In the genomic region with DNA sequence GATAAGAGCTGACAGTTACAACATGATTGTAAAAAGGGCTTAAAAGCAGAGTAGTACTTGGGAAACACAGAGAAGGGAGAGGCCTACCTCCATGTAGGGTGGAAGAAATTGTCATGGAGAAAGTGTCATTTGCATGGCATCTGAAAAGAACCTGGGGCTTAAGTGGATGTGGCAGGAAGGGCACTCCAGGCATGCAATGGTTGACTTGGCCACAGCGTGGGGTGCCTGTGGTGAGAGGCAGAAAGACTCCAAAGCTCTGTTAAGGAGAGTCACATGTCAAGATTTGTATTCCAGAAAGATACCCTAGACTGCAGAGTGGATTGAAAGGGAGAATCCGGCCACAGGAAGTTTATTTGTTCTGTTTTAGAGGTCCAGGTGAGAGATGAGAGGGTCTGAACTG, we compare ENCODE assay signal across 2 cellular contexts.
TF ChIP-seq lines count a peak whose summit lies in the region.

No MANE protein-coding gene starts in this region.

TF ChIP-seq in IMR-90, 13 proteins besides CTCF, POLR2A, EP300 and RAD21:
- no peak for TF ChIP-seq BHLHE40 (IDR thresholded peaks at IDR 0.05; ENCODE audit: low read depth, low read length)
- no peak for TF ChIP-seq RFX5 (IDR thresholded peaks at IDR 0.05; ENCODE audit: low read depth, low read length)
- TF ChIP-seq, protein P1, sequence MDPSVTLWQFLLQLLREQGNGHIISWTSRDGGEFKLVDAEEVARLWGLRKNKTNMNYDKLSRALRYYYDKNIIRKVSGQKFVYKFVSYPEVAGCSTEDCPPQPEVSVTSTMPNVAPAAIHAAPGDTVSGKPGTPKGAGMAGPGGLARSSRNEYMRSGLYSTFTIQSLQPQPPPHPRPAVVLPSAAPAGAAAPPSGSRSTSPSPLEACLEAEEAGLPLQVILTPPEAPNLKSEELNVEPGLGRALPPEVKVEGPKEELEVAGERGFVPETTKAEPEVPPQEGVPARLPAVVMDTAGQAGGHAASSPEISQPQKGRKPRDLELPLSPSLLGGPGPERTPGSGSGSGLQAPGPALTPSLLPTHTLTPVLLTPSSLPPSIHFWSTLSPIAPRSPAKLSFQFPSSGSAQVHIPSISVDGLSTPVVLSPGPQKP (IDR thresholded peaks at IDR 0.05; ENCODE audit: borderline replicate concordance, low read depth, low read length), result no peak
- no peak for TF ChIP-seq MXI1 (IDR thresholded peaks at IDR 0.05; ENCODE audit: borderline replicate concordance, low read depth, low read length)
- TF ChIP-seq MAFK (IDR thresholded peaks at IDR 0.05; ENCODE audit: low read depth, low read length), result no peak
- no peak for TF ChIP-seq CEBPB (IDR thresholded peaks at IDR 0.05; ENCODE audit: low read depth, low read length)
- no peak for TF ChIP-seq SMC3 (IDR thresholded peaks at IDR 0.05; ENCODE audit: low read depth, low read length)
- TF ChIP-seq, protein P2, sequence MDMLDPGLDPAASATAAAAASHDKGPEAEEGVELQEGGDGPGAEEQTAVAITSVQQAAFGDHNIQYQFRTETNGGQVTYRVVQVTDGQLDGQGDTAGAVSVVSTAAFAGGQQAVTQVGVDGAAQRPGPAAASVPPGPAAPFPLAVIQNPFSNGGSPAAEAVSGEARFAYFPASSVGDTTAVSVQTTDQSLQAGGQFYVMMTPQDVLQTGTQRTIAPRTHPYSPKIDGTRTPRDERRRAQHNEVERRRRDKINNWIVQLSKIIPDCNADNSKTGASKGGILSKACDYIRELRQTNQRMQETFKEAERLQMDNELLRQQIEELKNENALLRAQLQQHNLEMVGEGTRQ (IDR thresholded peaks at IDR 0.05; ENCODE audit: low read depth, low read length), result no peak
- no peak for TF ChIP-seq RCOR1 (IDR thresholded peaks at IDR 0.05; ENCODE audit: insufficient replicate concordance, low read length)
- no peak for TF ChIP-seq MAZ (IDR thresholded peaks at IDR 0.05; ENCODE audit: borderline replicate concordance, low read depth, low read length)
- no peak for TF ChIP-seq CHD1 (IDR thresholded peaks at IDR 0.05; ENCODE audit: low read depth, low read length)
- TF ChIP-seq NFE2L2 (IDR thresholded peaks at IDR 0.05; ENCODE audit: low read depth, low read length), result no peak
- no peak for TF ChIP-seq FOS (IDR thresholded peaks at IDR 0.05; ENCODE audit: low read depth, low read length)

TF ChIP-seq in K562, 482 proteins besides CTCF, POLR2A, EP300 and RAD21:
- TF ChIP-seq, protein P3, sequence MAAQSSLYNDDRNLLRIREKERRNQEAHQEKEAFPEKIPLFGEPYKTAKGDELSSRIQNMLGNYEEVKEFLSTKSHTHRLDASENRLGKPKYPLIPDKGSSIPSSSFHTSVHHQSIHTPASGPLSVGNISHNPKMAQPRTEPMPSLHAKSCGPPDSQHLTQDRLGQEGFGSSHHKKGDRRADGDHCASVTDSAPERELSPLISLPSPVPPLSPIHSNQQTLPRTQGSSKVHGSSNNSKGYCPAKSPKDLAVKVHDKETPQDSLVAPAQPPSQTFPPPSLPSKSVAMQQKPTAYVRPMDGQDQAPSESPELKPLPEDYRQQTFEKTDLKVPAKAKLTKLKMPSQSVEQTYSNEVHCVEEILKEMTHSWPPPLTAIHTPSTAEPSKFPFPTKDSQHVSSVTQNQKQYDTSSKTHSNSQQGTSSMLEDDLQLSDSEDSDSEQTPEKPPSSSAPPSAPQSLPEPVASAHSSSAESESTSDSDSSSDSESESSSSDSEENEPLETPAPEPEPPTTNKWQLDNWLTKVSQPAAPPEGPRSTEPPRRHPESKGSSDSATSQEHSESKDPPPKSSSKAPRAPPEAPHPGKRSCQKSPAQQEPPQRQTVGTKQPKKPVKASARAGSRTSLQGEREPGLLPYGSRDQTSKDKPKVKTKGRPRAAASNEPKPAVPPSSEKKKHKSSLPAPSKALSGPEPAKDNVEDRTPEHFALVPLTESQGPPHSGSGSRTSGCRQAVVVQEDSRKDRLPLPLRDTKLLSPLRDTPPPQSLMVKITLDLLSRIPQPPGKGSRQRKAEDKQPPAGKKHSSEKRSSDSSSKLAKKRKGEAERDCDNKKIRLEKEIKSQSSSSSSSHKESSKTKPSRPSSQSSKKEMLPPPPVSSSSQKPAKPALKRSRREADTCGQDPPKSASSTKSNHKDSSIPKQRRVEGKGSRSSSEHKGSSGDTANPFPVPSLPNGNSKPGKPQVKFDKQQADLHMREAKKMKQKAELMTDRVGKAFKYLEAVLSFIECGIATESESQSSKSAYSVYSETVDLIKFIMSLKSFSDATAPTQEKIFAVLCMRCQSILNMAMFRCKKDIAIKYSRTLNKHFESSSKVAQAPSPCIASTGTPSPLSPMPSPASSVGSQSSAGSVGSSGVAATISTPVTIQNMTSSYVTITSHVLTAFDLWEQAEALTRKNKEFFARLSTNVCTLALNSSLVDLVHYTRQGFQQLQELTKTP (IDR thresholded peaks at IDR 0.05; ENCODE audit: low read depth in 1 of 2, partially characterized antibody in 2 of 2), result no peak
- TF ChIP-seq, protein P4, sequence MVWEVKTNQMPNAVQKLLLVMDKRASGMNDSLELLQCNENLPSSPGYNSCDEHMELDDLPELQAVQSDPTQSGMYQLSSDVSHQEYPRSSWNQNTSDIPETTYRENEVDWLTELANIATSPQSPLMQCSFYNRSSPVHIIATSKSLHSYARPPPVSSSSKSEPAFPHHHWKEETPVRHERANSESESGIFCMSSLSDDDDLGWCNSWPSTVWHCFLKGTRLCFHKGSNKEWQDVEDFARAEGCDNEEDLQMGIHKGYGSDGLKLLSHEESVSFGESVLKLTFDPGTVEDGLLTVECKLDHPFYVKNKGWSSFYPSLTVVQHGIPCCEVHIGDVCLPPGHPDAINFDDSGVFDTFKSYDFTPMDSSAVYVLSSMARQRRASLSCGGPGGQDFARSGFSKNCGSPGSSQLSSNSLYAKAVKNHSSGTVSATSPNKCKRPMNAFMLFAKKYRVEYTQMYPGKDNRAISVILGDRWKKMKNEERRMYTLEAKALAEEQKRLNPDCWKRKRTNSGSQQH (CRISPR knock-in tag; IDR thresholded peaks at IDR 0.05), result no peak
- TF ChIP-seq, protein P5, sequence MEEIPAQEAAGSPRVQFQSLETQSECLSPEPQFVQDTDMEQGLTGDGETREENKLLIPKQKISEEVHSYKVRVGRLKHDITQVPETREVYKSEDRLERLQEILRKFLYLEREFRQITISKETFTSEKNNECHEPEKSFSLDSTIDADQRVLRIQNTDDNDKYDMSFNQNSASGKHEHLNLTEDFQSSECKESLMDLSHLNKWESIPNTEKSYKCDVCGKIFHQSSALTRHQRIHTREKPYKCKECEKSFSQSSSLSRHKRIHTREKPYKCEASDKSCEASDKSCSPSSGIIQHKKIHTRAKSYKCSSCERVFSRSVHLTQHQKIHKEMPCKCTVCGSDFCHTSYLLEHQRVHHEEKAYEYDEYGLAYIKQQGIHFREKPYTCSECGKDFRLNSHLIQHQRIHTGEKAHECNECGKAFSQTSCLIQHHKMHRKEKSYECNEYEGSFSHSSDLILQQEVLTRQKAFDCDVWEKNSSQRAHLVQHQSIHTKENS (CRISPR knock-in tag; IDR thresholded peaks at IDR 0.05), result no peak
- TF ChIP-seq SMARCA5 (IDR thresholded peaks at IDR 0.05) (no peak), RFX1 (IDR thresholded peaks at IDR 0.05) (no peak), NUFIP1 (IDR thresholded peaks at IDR 0.05; ENCODE audit: partially characterized antibody) (no peak), SOX6 (IDR thresholded peaks at IDR 0.05) (no peak), RBM14 (IDR thresholded peaks at IDR 0.05; ENCODE audit: borderline replicate concordance, insufficient read depth, low read depth, low read length) (no peak), HNRNPH1 (optimal IDR thresholded peaks at IDR 0.05; ENCODE audit: low read depth, low read length) (no peak)
- TF ChIP-seq, protein P6, sequence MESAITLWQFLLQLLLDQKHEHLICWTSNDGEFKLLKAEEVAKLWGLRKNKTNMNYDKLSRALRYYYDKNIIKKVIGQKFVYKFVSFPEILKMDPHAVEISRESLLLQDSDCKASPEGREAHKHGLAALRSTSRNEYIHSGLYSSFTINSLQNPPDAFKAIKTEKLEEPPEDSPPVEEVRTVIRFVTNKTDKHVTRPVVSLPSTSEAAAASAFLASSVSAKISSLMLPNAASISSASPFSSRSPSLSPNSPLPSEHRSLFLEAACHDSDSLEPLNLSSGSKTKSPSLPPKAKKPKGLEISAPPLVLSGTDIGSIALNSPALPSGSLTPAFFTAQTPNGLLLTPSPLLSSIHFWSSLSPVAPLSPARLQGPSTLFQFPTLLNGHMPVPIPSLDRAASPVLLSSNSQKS (CRISPR knock-in tag; IDR thresholded peaks at IDR 0.05), result no peak
- TF ChIP-seq, protein P7, sequence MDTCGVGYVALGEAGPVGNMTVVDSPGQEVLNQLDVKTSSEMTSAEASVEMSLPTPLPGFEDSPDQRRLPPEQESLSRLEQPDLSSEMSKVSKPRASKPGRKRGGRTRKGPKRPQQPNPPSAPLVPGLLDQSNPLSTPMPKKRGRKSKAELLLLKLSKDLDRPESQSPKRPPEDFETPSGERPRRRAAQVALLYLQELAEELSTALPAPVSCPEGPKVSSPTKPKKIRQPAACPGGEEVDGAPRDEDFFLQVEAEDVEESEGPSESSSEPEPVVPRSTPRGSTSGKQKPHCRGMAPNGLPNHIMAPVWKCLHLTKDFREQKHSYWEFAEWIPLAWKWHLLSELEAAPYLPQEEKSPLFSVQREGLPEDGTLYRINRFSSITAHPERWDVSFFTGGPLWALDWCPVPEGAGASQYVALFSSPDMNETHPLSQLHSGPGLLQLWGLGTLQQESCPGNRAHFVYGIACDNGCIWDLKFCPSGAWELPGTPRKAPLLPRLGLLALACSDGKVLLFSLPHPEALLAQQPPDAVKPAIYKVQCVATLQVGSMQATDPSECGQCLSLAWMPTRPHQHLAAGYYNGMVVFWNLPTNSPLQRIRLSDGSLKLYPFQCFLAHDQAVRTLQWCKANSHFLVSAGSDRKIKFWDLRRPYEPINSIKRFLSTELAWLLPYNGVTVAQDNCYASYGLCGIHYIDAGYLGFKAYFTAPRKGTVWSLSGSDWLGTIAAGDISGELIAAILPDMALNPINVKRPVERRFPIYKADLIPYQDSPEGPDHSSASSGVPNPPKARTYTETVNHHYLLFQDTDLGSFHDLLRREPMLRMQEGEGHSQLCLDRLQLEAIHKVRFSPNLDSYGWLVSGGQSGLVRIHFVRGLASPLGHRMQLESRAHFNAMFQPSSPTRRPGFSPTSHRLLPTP (IDR thresholded peaks at IDR 0.05; ENCODE audit: borderline replicate concordance, extremely low read depth, insufficient read length), result no peak
TF ChIP-seq in K562: peak in this region for 0.
